1 cellular context compared by ENCODE assay signal in genomic region chr16:14306485-14307058, GRCh38.
TF ChIP-seq lines count a peak whose summit lies in the region.

No MANE protein-coding gene starts in this region.

TF ChIP-seq in HepG2, 621 proteins besides CTCF, POLR2A, EP300 and RAD21 (continued from another document and continues in another):
- no peak for TF ChIP-seq ZNF770 (CRISPR knock-in tag; IDR thresholded peaks at IDR 0.05)
- TF ChIP-seq KLF12 (CRISPR knock-in tag; IDR thresholded peaks at IDR 0.05; ENCODE audit: borderline replicate concordance) = no peak
- TF ChIP-seq ZBTB1 (CRISPR knock-in tag; IDR thresholded peaks at IDR 0.05; ENCODE audit: borderline replicate concordance) = no peak
- TF ChIP-seq RBM39 (IDR thresholded peaks at IDR 0.05; ENCODE audit: low read depth, low read length, poor library complexity, severe bottlenecking) = no peak
- TF ChIP-seq TEAD2 (CRISPR knock-in tag; IDR thresholded peaks at IDR 0.05) = no peak
- TF ChIP-seq ZNF280D (CRISPR knock-in tag; IDR thresholded peaks at IDR 0.05) = no peak
- TF ChIP-seq ZBTB7B (CRISPR knock-in tag; IDR thresholded peaks at IDR 0.05) = no peak
- no peak for TF ChIP-seq TBX2 (CRISPR knock-in tag; IDR thresholded peaks at IDR 0.05; ENCODE audit: borderline replicate concordance)
- no peak for TF ChIP-seq CBX1 (IDR thresholded peaks at IDR 0.05; ENCODE audit: low read depth)
- no peak for TF ChIP-seq ZBTB39 (CRISPR knock-in tag; IDR thresholded peaks at IDR 0.05)
- no peak for TF ChIP-seq MNT (IDR thresholded peaks at IDR 0.05)
- no peak for TF ChIP-seq ZBTB40 (IDR thresholded peaks at IDR 0.05)
- no peak for TF ChIP-seq ZBTB40 (CRISPR knock-in tag; IDR thresholded peaks at IDR 0.05)
- no peak for TF ChIP-seq MYC (CRISPR knock-in tag; IDR thresholded peaks at IDR 0.05; ENCODE audit: borderline replicate concordance)
- TF ChIP-seq SALL2 (CRISPR knock-in tag; IDR thresholded peaks at IDR 0.05) = peak; percentile 39; the same call in 1 of the 2 replicates
- no peak for TF ChIP-seq TBL1XR1 (IDR thresholded peaks at IDR 0.05; ENCODE audit: borderline replicate concordance, low read length, partially characterized antibody)
- TF ChIP-seq ZBTB10 (CRISPR knock-in tag; IDR thresholded peaks at IDR 0.05; ENCODE audit: borderline replicate concordance) = peak; percentile 57; the same call in 1 of the 2 replicates
- no peak for TF ChIP-seq MAX (IDR thresholded peaks at IDR 0.05)
- TF ChIP-seq ZNF282 (IDR thresholded peaks at IDR 0.05; ENCODE audit: partially characterized antibody) = no peak
- TF ChIP-seq ZNF468 (CRISPR knock-in tag; IDR thresholded peaks at IDR 0.05) = no peak
- TF ChIP-seq HES4 (CRISPR knock-in tag; IDR thresholded peaks at IDR 0.05; ENCODE audit: borderline replicate concordance) = no peak
- no peak for TF ChIP-seq IRX3 (CRISPR knock-in tag; IDR thresholded peaks at IDR 0.05; ENCODE audit: borderline replicate concordance, low read depth)
- no peak for TF ChIP-seq RBAK (CRISPR knock-in tag; IDR thresholded peaks at IDR 0.05)
- TF ChIP-seq E2F1 (CRISPR knock-in tag; IDR thresholded peaks at IDR 0.05) = peak; percentile 31; the same call in 1 of the 2 replicates
- no peak for TF ChIP-seq IRF1 (CRISPR knock-in tag; IDR thresholded peaks at IDR 0.05; ENCODE audit: low read depth)
- no peak for TF ChIP-seq ELF1 (CRISPR knock-in tag; IDR thresholded peaks at IDR 0.05)
- TF ChIP-seq GABPA (IDR thresholded peaks at IDR 0.05; ENCODE audit: low read depth, low read length) = no peak
- no peak for TF ChIP-seq GABPA (CRISPR knock-in tag; IDR thresholded peaks at IDR 0.05; ENCODE audit: low read depth)
- peak; percentile 9 for TF ChIP-seq TEAD3 (CRISPR knock-in tag; optimal IDR thresholded peaks at IDR 0.05; ENCODE audit: borderline replicate concordance)
- TF ChIP-seq ZNF552 (CRISPR knock-in tag; IDR thresholded peaks at IDR 0.05; ENCODE audit: borderline replicate concordance) = no peak
- no peak for TF ChIP-seq FLYWCH1 (CRISPR knock-in tag; IDR thresholded peaks at IDR 0.05)
